ENCODE assay signal across 2 cellular contexts in the genomic region with DNA sequence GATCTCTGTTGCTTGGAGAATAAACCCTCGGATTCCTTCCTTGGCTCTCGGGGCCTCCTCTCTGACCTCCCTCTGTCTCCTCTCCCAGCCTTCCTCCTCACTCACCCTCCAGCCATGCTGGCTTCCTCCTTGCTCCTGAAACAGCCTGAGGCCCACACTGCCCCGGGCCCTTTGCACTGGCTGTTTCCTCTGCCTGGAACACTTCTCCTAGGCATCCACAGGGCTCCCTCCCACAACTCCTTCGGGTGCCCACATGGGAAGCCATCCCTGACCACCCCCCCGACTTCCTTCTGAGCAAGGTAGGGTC.
A peak's percentile ranks its signal among the peaks of the same experiment; 100 is the strongest.
TF ChIP-seq lines count a peak whose summit lies in the region.

No MANE protein-coding gene starts in this region.

TF ChIP-seq in HepG2, 621 proteins besides CTCF, POLR2A, EP300 and RAD21 (continued from another document and continues in another):
- TF ChIP-seq, protein P1, sequence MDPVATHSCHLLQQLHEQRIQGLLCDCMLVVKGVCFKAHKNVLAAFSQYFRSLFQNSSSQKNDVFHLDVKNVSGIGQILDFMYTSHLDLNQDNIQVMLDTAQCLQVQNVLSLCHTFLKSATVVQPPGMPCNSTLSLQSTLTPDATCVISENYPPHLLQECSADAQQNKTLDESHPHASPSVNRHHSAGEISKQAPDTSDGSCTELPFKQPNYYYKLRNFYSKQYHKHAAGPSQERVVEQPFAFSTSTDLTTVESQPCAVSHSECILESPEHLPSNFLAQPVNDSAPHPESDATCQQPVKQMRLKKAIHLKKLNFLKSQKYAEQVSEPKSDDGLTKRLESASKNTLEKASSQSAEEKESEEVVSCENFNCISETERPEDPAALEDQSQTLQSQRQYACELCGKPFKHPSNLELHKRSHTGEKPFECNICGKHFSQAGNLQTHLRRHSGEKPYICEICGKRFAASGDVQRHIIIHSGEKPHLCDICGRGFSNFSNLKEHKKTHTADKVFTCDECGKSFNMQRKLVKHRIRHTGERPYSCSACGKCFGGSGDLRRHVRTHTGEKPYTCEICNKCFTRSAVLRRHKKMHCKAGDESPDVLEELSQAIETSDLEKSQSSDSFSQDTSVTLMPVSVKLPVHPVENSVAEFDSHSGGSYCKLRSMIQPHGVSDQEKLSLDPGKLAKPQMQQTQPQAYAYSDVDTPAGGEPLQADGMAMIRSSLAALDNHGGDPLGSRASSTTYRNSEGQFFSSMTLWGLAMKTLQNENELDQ (CRISPR knock-in tag; IDR thresholded peaks at IDR 0.05; ENCODE audit: borderline replicate concordance): no peak
- TF ChIP-seq, protein P2, sequence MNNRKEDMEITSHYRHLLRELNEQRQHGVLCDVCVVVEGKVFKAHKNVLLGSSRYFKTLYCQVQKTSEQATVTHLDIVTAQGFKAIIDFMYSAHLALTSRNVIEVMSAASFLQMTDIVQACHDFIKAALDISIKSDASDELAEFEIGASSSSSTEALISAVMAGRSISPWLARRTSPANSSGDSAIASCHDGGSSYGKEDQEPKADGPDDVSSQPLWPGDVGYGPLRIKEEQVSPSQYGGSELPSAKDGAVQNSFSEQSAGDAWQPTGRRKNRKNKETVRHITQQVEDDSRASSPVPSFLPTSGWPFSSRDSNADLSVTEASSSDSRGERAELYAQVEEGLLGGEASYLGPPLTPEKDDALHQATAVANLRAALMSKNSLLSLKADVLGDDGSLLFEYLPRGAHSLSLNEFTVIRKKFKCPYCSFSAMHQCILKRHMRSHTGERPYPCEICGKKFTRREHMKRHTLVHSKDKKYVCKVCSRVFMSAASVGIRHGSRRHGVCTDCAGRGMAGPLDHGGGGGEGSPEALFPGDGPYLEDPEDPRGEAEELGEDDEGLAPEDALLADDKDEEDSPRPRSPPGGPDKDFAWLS (CRISPR knock-in tag; IDR thresholded peaks at IDR 0.05; ENCODE audit: borderline replicate concordance): no peak
- TF ChIP-seq ARHGAP35 (CRISPR knock-in tag; IDR thresholded peaks at IDR 0.05; ENCODE audit: borderline replicate concordance) (0 out of 2 replicates have a peak, but pooled peaks have one; percentile 36), KDM1A (CRISPR knock-in tag; IDR thresholded peaks at IDR 0.05) (0 out of 2 replicates have a peak, but pooled peaks have one; percentile 9), GZF1 (CRISPR knock-in tag; IDR thresholded peaks at IDR 0.05) (no peak), SMARCC2 (IDR thresholded peaks at IDR 0.05) (no peak)
- TF ChIP-seq, protein P3, sequence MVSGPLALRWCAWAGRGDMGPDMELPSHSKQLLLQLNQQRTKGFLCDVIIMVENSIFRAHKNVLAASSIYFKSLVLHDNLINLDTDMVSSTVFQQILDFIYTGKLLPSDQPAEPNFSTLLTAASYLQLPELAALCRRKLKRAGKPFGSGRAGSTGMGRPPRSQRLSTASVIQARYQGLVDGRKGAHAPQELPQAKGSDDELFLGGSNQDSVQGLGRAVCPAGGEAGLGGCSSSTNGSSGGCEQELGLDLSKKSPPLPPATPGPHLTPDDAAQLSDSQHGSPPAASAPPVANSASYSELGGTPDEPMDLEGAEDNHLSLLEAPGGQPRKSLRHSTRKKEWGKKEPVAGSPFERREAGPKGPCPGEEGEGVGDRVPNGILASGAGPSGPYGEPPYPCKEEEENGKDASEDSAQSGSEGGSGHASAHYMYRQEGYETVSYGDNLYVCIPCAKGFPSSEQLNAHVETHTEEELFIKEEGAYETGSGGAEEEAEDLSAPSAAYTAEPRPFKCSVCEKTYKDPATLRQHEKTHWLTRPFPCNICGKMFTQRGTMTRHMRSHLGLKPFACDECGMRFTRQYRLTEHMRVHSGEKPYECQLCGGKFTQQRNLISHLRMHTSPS (CRISPR knock-in tag; IDR thresholded peaks at IDR 0.05; ENCODE audit: low read depth): 0 out of 2 replicates have a peak, but pooled peaks have one; percentile 34
- TF ChIP-seq, protein P4, sequence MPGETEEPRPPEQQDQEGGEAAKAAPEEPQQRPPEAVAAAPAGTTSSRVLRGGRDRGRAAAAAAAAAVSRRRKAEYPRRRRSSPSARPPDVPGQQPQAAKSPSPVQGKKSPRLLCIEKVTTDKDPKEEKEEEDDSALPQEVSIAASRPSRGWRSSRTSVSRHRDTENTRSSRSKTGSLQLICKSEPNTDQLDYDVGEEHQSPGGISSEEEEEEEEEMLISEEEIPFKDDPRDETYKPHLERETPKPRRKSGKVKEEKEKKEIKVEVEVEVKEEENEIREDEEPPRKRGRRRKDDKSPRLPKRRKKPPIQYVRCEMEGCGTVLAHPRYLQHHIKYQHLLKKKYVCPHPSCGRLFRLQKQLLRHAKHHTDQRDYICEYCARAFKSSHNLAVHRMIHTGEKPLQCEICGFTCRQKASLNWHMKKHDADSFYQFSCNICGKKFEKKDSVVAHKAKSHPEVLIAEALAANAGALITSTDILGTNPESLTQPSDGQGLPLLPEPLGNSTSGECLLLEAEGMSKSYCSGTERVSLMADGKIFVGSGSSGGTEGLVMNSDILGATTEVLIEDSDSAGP (CRISPR knock-in tag; IDR thresholded peaks at IDR 0.05; ENCODE audit: borderline replicate concordance): peak; percentile 42; the same call in 1 of the 2 replicates
- TF ChIP-seq, protein P5, sequence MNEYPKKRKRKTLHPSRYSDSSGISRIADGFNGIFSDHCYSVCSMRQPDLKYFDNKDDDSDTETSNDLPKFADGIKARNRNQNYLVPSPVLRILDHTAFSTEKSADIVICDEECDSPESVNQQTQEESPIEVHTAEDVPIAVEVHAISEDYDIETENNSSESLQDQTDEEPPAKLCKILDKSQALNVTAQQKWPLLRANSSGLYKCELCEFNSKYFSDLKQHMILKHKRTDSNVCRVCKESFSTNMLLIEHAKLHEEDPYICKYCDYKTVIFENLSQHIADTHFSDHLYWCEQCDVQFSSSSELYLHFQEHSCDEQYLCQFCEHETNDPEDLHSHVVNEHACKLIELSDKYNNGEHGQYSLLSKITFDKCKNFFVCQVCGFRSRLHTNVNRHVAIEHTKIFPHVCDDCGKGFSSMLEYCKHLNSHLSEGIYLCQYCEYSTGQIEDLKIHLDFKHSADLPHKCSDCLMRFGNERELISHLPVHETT (CRISPR knock-in tag; conservative IDR thresholded peaks at IDR 0.05): peak; percentile 31; the same call in 1 of the 2 replicates

TF ChIP-seq in SK-N-SH, 30 proteins besides CTCF, POLR2A, EP300 and RAD21 (continued from another document):
- TF ChIP-seq, protein P6, sequence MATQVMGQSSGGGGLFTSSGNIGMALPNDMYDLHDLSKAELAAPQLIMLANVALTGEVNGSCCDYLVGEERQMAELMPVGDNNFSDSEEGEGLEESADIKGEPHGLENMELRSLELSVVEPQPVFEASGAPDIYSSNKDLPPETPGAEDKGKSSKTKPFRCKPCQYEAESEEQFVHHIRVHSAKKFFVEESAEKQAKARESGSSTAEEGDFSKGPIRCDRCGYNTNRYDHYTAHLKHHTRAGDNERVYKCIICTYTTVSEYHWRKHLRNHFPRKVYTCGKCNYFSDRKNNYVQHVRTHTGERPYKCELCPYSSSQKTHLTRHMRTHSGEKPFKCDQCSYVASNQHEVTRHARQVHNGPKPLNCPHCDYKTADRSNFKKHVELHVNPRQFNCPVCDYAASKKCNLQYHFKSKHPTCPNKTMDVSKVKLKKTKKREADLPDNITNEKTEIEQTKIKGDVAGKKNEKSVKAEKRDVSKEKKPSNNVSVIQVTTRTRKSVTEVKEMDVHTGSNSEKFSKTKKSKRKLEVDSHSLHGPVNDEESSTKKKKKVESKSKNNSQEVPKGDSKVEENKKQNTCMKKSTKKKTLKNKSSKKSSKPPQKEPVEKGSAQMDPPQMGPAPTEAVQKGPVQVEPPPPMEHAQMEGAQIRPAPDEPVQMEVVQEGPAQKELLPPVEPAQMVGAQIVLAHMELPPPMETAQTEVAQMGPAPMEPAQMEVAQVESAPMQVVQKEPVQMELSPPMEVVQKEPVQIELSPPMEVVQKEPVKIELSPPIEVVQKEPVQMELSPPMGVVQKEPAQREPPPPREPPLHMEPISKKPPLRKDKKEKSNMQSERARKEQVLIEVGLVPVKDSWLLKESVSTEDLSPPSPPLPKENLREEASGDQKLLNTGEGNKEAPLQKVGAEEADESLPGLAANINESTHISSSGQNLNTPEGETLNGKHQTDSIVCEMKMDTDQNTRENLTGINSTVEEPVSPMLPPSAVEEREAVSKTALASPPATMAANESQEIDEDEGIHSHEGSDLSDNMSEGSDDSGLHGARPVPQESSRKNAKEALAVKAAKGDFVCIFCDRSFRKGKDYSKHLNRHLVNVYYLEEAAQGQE (IDR thresholded peaks at IDR 0.05; ENCODE audit: low read depth, low read length): no peak
- no peak for TF ChIP-seq JUND (IDR thresholded peaks at IDR 0.05)
- TF ChIP-seq, protein P7, sequence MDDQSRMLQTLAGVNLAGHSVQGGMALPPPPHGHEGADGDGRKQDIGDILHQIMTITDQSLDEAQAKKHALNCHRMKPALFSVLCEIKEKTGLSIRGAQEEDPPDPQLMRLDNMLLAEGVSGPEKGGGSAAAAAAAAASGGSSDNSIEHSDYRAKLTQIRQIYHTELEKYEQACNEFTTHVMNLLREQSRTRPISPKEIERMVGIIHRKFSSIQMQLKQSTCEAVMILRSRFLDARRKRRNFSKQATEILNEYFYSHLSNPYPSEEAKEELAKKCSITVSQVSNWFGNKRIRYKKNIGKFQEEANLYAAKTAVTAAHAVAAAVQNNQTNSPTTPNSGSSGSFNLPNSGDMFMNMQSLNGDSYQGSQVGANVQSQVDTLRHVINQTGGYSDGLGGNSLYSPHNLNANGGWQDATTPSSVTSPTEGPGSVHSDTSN (IDR thresholded peaks at IDR 0.05): no peak
- no peak for TF ChIP-seq CHD2 (IDR thresholded peaks at IDR 0.05; ENCODE audit: low read length, partially characterized antibody)
- TF ChIP-seq RFX5 (IDR thresholded peaks at IDR 0.05; ENCODE audit: low read length): no peak
- no peak for TF ChIP-seq GABPA (IDR thresholded peaks at IDR 0.05; ENCODE audit: low read depth)
- TF ChIP-seq FOXM1 (IDR thresholded peaks at IDR 0.05; ENCODE audit: low read depth): no peak
- no peak for TF ChIP-seq MEF2A (IDR thresholded peaks at IDR 0.05; ENCODE audit: borderline replicate concordance, low read depth)
- TF ChIP-seq, protein P8, sequence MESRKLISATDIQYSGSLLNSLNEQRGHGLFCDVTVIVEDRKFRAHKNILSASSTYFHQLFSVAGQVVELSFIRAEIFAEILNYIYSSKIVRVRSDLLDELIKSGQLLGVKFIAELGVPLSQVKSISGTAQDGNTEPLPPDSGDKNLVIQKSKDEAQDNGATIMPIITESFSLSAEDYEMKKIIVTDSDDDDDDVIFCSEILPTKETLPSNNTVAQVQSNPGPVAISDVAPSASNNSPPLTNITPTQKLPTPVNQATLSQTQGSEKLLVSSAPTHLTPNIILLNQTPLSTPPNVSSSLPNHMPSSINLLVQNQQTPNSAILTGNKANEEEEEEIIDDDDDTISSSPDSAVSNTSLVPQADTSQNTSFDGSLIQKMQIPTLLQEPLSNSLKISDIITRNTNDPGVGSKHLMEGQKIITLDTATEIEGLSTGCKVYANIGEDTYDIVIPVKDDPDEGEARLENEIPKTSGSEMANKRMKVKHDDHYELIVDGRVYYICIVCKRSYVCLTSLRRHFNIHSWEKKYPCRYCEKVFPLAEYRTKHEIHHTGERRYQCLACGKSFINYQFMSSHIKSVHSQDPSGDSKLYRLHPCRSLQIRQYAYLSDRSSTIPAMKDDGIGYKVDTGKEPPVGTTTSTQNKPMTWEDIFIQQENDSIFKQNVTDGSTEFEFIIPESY (IDR thresholded peaks at IDR 0.05; ENCODE audit: borderline replicate concordance, low read depth): no peak
- TF ChIP-seq MXI1 (IDR thresholded peaks at IDR 0.05; ENCODE audit: low read depth, low read length): no peak
- TF ChIP-seq, protein P9, sequence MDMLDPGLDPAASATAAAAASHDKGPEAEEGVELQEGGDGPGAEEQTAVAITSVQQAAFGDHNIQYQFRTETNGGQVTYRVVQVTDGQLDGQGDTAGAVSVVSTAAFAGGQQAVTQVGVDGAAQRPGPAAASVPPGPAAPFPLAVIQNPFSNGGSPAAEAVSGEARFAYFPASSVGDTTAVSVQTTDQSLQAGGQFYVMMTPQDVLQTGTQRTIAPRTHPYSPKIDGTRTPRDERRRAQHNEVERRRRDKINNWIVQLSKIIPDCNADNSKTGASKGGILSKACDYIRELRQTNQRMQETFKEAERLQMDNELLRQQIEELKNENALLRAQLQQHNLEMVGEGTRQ (IDR thresholded peaks at IDR 0.05; ENCODE audit: borderline replicate concordance, low read depth, low read length): no peak
- no peak for TF ChIP-seq POLR2AphosphoS5 (IDR thresholded peaks at IDR 0.05; ENCODE audit: low read depth, low read length)
- TF ChIP-seq TEAD4 (IDR thresholded peaks at IDR 0.05; ENCODE audit: borderline replicate concordance, insufficient read depth): no peak
- TF ChIP-seq NFIC (IDR thresholded peaks at IDR 0.05; ENCODE audit: borderline replicate concordance): no peak
